Comparison of ENCODE assay signal across 18 cellular contexts in genomic region chr20:43465625-43465943, GRCh38. TPM values are rescaled to one million over a fixed set of nuclear protein-coding genes. Genes with fewer than 3 reads are reported as not detected.
A peak's percentile ranks its signal among the peaks of the same experiment; 100 is the strongest.
DNase-seq lines count a peak whose midpoint lies in the region; ATAC-seq, FAIRE-seq and TF ChIP-seq lines count a peak whose summit lies in the region.
"Had no signal": no experiment of that assay in that cellular context is flagged by ENCODE, and none has a peak within 500 bp of the region (broad histone marks: within the 10 kb centered on the region; RNA-seq: fewer than 3 reads in every experiment).

No MANE protein-coding gene starts in this region.

- TF ChIP-seq EP300 in HepG2 (IDR thresholded peaks at IDR 0.05; ENCODE audit: low read depth in 2 of 2, low read length in 2 of 2) = no peak
- TF ChIP-seq EP300 in HepG2 (CRISPR knock-in tag; IDR thresholded peaks at IDR 0.05; ENCODE audit: borderline replicate concordance) = no peak

- DNase-seq in HepG2 (ENCODE audit: low spot score) = no peak
- no peak for DNase-seq in right lobe of liver
- DNase-seq in Panc1 (ENCODE audit: low read depth, low spot score) = no peak
- DNase-seq in activated CD8-positive, alpha-beta T cell treated with anti-CD3 and anti-CD28 coated beads, Interleukin-2, amount 10 ng/mL, durations not matched to agents 7 days and 5 days = no peak
- DNase-seq in stimulated activated effector memory CD8-positive, alpha-beta T cell treated with anti-CD3 and anti-CD28 coated beads, Interleukin-12 subunit alpha, Interleukin-12 subunit beta, amount 100 ng/mL, for 72 hours (ENCODE audit: low spot score in 2 of 2) = no peak
- DNase-seq in prostate gland (ENCODE audit: low spot score) = no peak
- DNase-seq in endodermal cell = no peak
- DNase-seq in OCI-LY7 (ENCODE audit: low spot score) = no peak
- DNase-seq: ACHN, AML-193, COR-L47, NCI-H1930, NCI-H526 treated with DMSO at 0.1 percent for 48 hours had no signal

- H3K36me3 ChIP-seq in HepG2 (replicated peaks in 1 of 2; ENCODE audit: control insufficient read depth in 1 of 2, insufficient read depth in 2 of 2, low read length in 2 of 2) (peaks cover 13 to 62% of the 10 kb centered on the region in 2 experiments), right lobe of liver (peaks cover 4 to 83% (median 30%) of the 10 kb centered on the region in 4 donors), Panc1 (ENCODE audit: control insufficient read depth, insufficient read depth, low read length) (peaks cover 41% of the 10 kb centered on the region), prostate gland (no peaks in the 10 kb centered on the region), endodermal cell (ENCODE audit: control insufficient read depth, insufficient read depth, low read length) (peaks cover 75% of the 10 kb centered on the region), OCI-LY7 (ENCODE audit: insufficient read depth, low read length) (peaks cover 85% of the 10 kb centered on the region)

- H3K4me1 Mint-ChIP-seq in activated CD8-positive, alpha-beta T cell treated with anti-CD3 and anti-CD28 coated beads, Interleukin-2, amount 10 ng/mL, durations not matched to agents 7 days and 5 days (ENCODE audit: low read depth) = peaks cover 13% of the 10 kb centered on the region
- peaks cover 18% of the 10 kb centered on the region for H3K4me1 Mint-ChIP-seq in stimulated activated effector memory CD8-positive, alpha-beta T cell treated with anti-CD3 and anti-CD28 coated beads, Interleukin-12 subunit alpha, Interleukin-12 subunit beta, amount 100 ng/mL, for 72 hours
- peaks cover 7% of the 10 kb centered on the region for H3K4me1 Mint-ChIP-seq in endodermal cell

- POLR2A ChIA-PET in HepG2 (lab: Yijun Ruan, JAX) = interaction anchor here (0.9 to 2.8 kb wide), 9 partner anchors 9 to 125 kb away, joined by 3 to 40 read pairs (median 6); partner anchors contain the start of genes IFT52 and SRSF6
- POLR2A ChIA-PET in Panc1 (lab: Charles Lee) = interaction anchor here (0.6 kb wide), 1 partner anchor 47 kb away, joined by 6 read pairs; no protein-coding TSS in a partner anchor
- POLR2A ChIA-PET in activated CD8-positive, alpha-beta T cell treated with anti-CD3 and anti-CD28 coated beads, Interleukin-2, amount 10 ng/mL, durations not matched to agents 7 days and 5 days (lab: Charles Lee) = interaction anchor here (1.6 to 2.2 kb wide), 3 partner anchors 8 to 104 kb away, joined by 4 to 12 read pairs (median 7); partner anchors contain the start of gene SRSF6
- POLR2A ChIA-PET in OCI-LY7 (lab: Charles Lee) = interaction anchor here (1.0 kb wide), 1 partner anchor 116 kb away, joined by 4 read pairs; no protein-coding TSS in a partner anchor

- H3K27me3 Mint-ChIP-seq in activated CD8-positive, alpha-beta T cell treated with anti-CD3 and anti-CD28 coated beads, Interleukin-2, amount 10 ng/mL, durations not matched to agents 7 days and 5 days (ENCODE audit: low read depth) = no peaks in the 10 kb centered on the region
- no peaks in the 10 kb centered on the region for H3K27me3 Mint-ChIP-seq in endodermal cell (ENCODE audit: insufficient read depth)

- H2AFZ ChIP-seq in HepG2 (ENCODE audit: low read length) (no peak overlapping the region), OCI-LY7 (ENCODE audit: low read length) (no peak overlapping the region)

- peak; percentile 8 for ATAC-seq in HepG2
- no peak for ATAC-seq in right lobe of liver
- 0 out of 2 replicates have a peak, but pooled peaks have one; percentile 14 for ATAC-seq in Panc1
- ATAC-seq in activated CD8-positive, alpha-beta T cell treated with anti-CD3 and anti-CD28 coated beads, Interleukin-2, amount 10 ng/mL, durations not matched to agents 7 days and 5 days = peak; percentile 12
- no peak for ATAC-seq in stimulated activated effector memory CD8-positive, alpha-beta T cell treated with anti-CD3 and anti-CD28 coated beads, Interleukin-12 subunit alpha, Interleukin-12 subunit beta, amount 100 ng/mL, for 72 hours

- TF ChIP-seq CTCF in HepG2 (CRISPR knock-in tag; IDR thresholded peaks at IDR 0.05) (no peak), right lobe of liver (IDR thresholded peaks at IDR 0.05) (no peak), Panc1 (IDR thresholded peaks at IDR 0.05) (no peak), prostate gland (IDR thresholded peaks at IDR 0.05) (no peak), endodermal cell (conservative IDR thresholded peaks at IDR 0.05) (no peak), OCI-LY7 (conservative IDR thresholded peaks at IDR 0.05; ENCODE audit: low read length) (no peak)

- H3K27me3 ChIP-seq in HepG2 (ENCODE audit: control insufficient read depth in 1 of 2, insufficient read depth in 2 of 2, low read length in 2 of 2) (no peaks in the 10 kb centered on the region), right lobe of liver (no peaks in the 10 kb centered on the region), Panc1 (ENCODE audit: control insufficient read depth, insufficient read depth, low read length) (no peaks in the 10 kb centered on the region), prostate gland (replicated peaks; ENCODE audit: insufficient read depth) (no peaks in the 10 kb centered on the region), endodermal cell (ENCODE audit: control insufficient read depth, insufficient read depth, low read length, poor library complexity, severe bottlenecking) (no peaks in the 10 kb centered on the region)
- H3K27me3 ChIP-seq: SJSA1 had no signal

- BruUV-seq in HepG2 (replicated peaks; lab: Mats Ljungman, UMichigan) = no TSS peak
- no TSS peak for BruUV-seq in Panc1 (replicated peaks; lab: Mats Ljungman, UMichigan)
- no TSS peak for BruUV-seq in OCI-LY7 (replicated peaks; lab: Mats Ljungman, UMichigan)

- H3K9ac ChIP-seq in HepG2 (ENCODE audit: insufficient read depth, low read depth, low read length) (no peak overlapping the region), endodermal cell (ENCODE audit: extremely low read depth, low read length, poor library complexity, severe bottlenecking) (no peak overlapping the region)

- TF ChIP-seq POLR2A in HepG2 (IDR thresholded peaks at IDR 0.05; ENCODE audit: insufficient read depth in 1 of 2, low read depth in 2 of 2, low read length in 2 of 2) (no peak; a peak in 1 of 4 replicates), right lobe of liver (IDR thresholded peaks at IDR 0.05) (no peak), prostate gland (IDR thresholded peaks at IDR 0.05) (no peak)

- in situ Hi-C loops in HepG2 (cut with HindIII; ENCODE audit: extremely low pct_ligation_motif_present, low pct_unique_long_range_greater_than_20kb) (no loop called here), Panc1 (cut with HindIII; ENCODE audit: low pct_unique_long_range_greater_than_20kb, low sequenced_read_pairs) (no loop called here)

- WGBS in HepG2 (ENCODE audit: low lambda C conversion rate) = 98% methylated on average over 2 of the region's 2 CpGs
- 100% methylated on average over 1 of the region's 2 CpGs for WGBS in right lobe of liver (ENCODE audit: insufficient coverage, low coverage, low lambda C conversion rate, missing lambda C conversion rate)
- 95% methylated on average over 2 of the region's 2 CpGs for WGBS in prostate gland
- 98% methylated on average over 2 of the region's 2 CpGs; no CpG with 5 or more reads in 1 of the 2 experiments for WGBS in endodermal cell (ENCODE audit: insufficient coverage in 1 of 2, insufficient read length in 1 of 2), 2 experiments

- no peak for TF ChIP-seq RAD21 in HepG2 (CRISPR knock-in tag; IDR thresholded peaks at IDR 0.05)

- peaks cover 28% of the 10 kb centered on the region for H3K4me1 ChIP-seq in HepG2 (ENCODE audit: insufficient read depth, low read length)
- H3K4me1 ChIP-seq in right lobe of liver = peaks cover 0 to 14% (median 0%) of the 10 kb centered on the region in 4 donors
- no peaks in the 10 kb centered on the region; the same call in 1 of the 2 replicates for H3K4me1 ChIP-seq in Panc1 (ENCODE audit: control insufficient read depth, insufficient read depth, low read length)
- no peaks in the 10 kb centered on the region for H3K4me1 ChIP-seq in prostate gland (replicated peaks)
- H3K4me1 ChIP-seq in endodermal cell (ENCODE audit: control insufficient read depth, insufficient read depth, low read length) = no peaks in the 10 kb centered on the region
- H3K4me1 ChIP-seq in OCI-LY7 (ENCODE audit: insufficient read depth, low read length, poor library complexity, severe bottlenecking) = peaks cover 6% of the 10 kb centered on the region
- H3K4me1 ChIP-seq: SJSA1 had no signal

- H3K4me3 ChIP-seq in HepG2 (replicated peaks in 1 of 3; ENCODE audit: insufficient read depth in 1 of 3, low read depth in 2 of 3, low read length in 3 of 3) (no peak overlapping the region), right lobe of liver (no peak overlapping the region), Panc1 (ENCODE audit: low read depth in 2 of 2, low read length in 2 of 2) (no peak overlapping the region), prostate gland (no peak overlapping the region), endodermal cell (ENCODE audit: low read length) (no peak overlapping the region), OCI-LY7 (ENCODE audit: low read depth, low read length, poor library complexity, severe bottlenecking) (no peak overlapping the region)
- H3K4me3 ChIP-seq: SJSA1 had no signal

- H3K36me3 Mint-ChIP-seq in activated CD8-positive, alpha-beta T cell treated with anti-CD3 and anti-CD28 coated beads, Interleukin-2, amount 10 ng/mL, durations not matched to agents 7 days and 5 days (ENCODE audit: low read depth) = peaks cover 61% of the 10 kb centered on the region
- peaks cover 97% of the 10 kb centered on the region for H3K36me3 Mint-ChIP-seq in stimulated activated effector memory CD8-positive, alpha-beta T cell treated with anti-CD3 and anti-CD28 coated beads, Interleukin-12 subunit alpha, Interleukin-12 subunit beta, amount 100 ng/mL, for 72 hours
- H3K36me3 Mint-ChIP-seq in endodermal cell (ENCODE audit: low read depth) = peaks cover 75% of the 10 kb centered on the region

- CTCF ChIA-PET in HepG2 (lab: Yijun Ruan, JAX; ENCODE audit: low intra/inter-chr PET ratio, low total read pairs) = no interaction called here
- CTCF ChIA-PET in Panc1 (lab: Charles Lee) = no interaction called here
- CTCF ChIA-PET in activated CD8-positive, alpha-beta T cell treated with anti-CD3 and anti-CD28 coated beads, Interleukin-2, amount 10 ng/mL, durations not matched to agents 7 days and 5 days (lab: Charles Lee) = interaction anchor here (1.0 kb wide), 1 partner anchor 17 kb away, joined by 4 read pairs; no protein-coding TSS in a partner anchor
- CTCF ChIA-PET in OCI-LY7 (lab: Charles Lee; ENCODE audit: unreplicated experiment) = no interaction called here

- H3K9me2 ChIP-seq in OCI-LY7 (ENCODE audit: insufficient read depth, low read length) = no peaks in the 10 kb centered on the region

- no peak overlapping the region for H3K27ac Mint-ChIP-seq in activated CD8-positive, alpha-beta T cell treated with anti-CD3 and anti-CD28 coated beads, Interleukin-2, amount 10 ng/mL, durations not matched to agents 7 days and 5 days
- H3K27ac Mint-ChIP-seq in stimulated activated effector memory CD8-positive, alpha-beta T cell treated with anti-CD3 and anti-CD28 coated beads, Interleukin-12 subunit alpha, Interleukin-12 subunit beta, amount 100 ng/mL, for 72 hours = peak overlapping the region; percentile 60
- no peak overlapping the region for H3K27ac Mint-ChIP-seq in endodermal cell

- H4K20me1 ChIP-seq in HepG2 (ENCODE audit: insufficient read depth, low read length) = peaks cover 47% of the 10 kb centered on the region
- peaks cover 20% of the 10 kb centered on the region for H4K20me1 ChIP-seq in OCI-LY7 (ENCODE audit: insufficient read depth, low read length)

- no peak for FAIRE-seq in HepG2 (lab: Jason Lieb, UNC)
- FAIRE-seq: GM19239, H1, HTR-8/SVneo had no signal

- peaks cover 26% of the 10 kb centered on the region for H3K79me2 ChIP-seq in HepG2 (ENCODE audit: insufficient read depth, low read length)
- peaks cover 37% of the 10 kb centered on the region for H3K79me2 ChIP-seq in OCI-LY7 (ENCODE audit: insufficient read depth, low read depth, low read length)

- H3K27ac ChIP-seq in HepG2 (ENCODE audit: extremely low read length, insufficient read depth, low read length) = no peak overlapping the region
- no peak overlapping the region for H3K27ac ChIP-seq in right lobe of liver
- H3K27ac ChIP-seq in Panc1 (ENCODE audit: low read length) = no peak overlapping the region
- H3K27ac ChIP-seq in prostate gland = no peak overlapping the region
- no peak overlapping the region for H3K27ac ChIP-seq in endodermal cell (ENCODE audit: low read depth, low read length)
- H3K27ac ChIP-seq in OCI-LY7 (ENCODE audit: low read depth, low read length, poor library complexity, severe bottlenecking) = no peak overlapping the region
- H3K27ac ChIP-seq: HL-60, SJSA1 had no signal

- intact Hi-C loops in HepG2 (cut with micrococcal nuclease; ENCODE audit: unreplicated experiment) (no loop called here), right lobe of liver (cut with DNase I) (no loop called here), Panc1 (cut with micrococcal nuclease; ENCODE audit: unreplicated experiment) (no loop called here), prostate gland (cut with DNase I) (no loop called here), OCI-LY7 (cut with micrococcal nuclease; ENCODE audit: unreplicated experiment) (no loop called here)

- H3K4me2 ChIP-seq in HepG2 (ENCODE audit: low read depth, low read length) (no peak overlapping the region), OCI-LY7 (ENCODE audit: low read length) (no peak overlapping the region)

- no peaks in the 10 kb centered on the region for H3K9me3 Mint-ChIP-seq in activated CD8-positive, alpha-beta T cell treated with anti-CD3 and anti-CD28 coated beads, Interleukin-2, amount 10 ng/mL, durations not matched to agents 7 days and 5 days (ENCODE audit: insufficient read depth)
- no peaks in the 10 kb centered on the region for H3K9me3 Mint-ChIP-seq in stimulated activated effector memory CD8-positive, alpha-beta T cell treated with anti-CD3 and anti-CD28 coated beads, Interleukin-12 subunit alpha, Interleukin-12 subunit beta, amount 100 ng/mL, for 72 hours
- no peaks in the 10 kb centered on the region for H3K9me3 Mint-ChIP-seq in endodermal cell

- H3K9me3 ChIP-seq in HepG2 (ENCODE audit: low read length) (no peaks in the 10 kb centered on the region), right lobe of liver (no peaks in the 10 kb centered on the region), Panc1 (ENCODE audit: control insufficient read depth, insufficient read depth, low read depth, low read length) (no peaks in the 10 kb centered on the region), prostate gland (no peaks in the 10 kb centered on the region), endodermal cell (ENCODE audit: control insufficient read depth, low read length) (no peaks in the 10 kb centered on the region), OCI-LY7 (ENCODE audit: low read length) (no peaks in the 10 kb centered on the region)
- H3K9me3 ChIP-seq: SJSA1 had no signal

- H3K4me3 Mint-ChIP-seq in activated CD8-positive, alpha-beta T cell treated with anti-CD3 and anti-CD28 coated beads, Interleukin-2, amount 10 ng/mL, durations not matched to agents 7 days and 5 days = no peak overlapping the region
- no peak overlapping the region for H3K4me3 Mint-ChIP-seq in stimulated activated effector memory CD8-positive, alpha-beta T cell treated with anti-CD3 and anti-CD28 coated beads, Interleukin-12 subunit alpha, Interleukin-12 subunit beta, amount 100 ng/mL, for 72 hours
- H3K4me3 Mint-ChIP-seq in endodermal cell = no peak overlapping the region

RNA-seq across cellular contexts. Expression of gene SRSF6, which starts 7.9 kb away (rescaled TPM):
- total RNA-seq in HepG2 (2016; rRNA removed; fragmentation: Illumina TruSeq; extraction: Trizol) (184 and 194 TPM in 2 replicates), right lobe of liver (100 to 1,000 TPM in 1 of 6 experiments, 10 to 100 TPM in 5; 35.1 to 111 (median 76.8) TPM), Panc1 (2021; ENCODE audit: unreplicated experiment) (159 TPM), prostate gland (100 to 1,000 TPM; 121 to 128 TPM), endodermal cell (100 to 1,000 TPM; 146 to 199 TPM), OCI-LY7 (2022) (171 and 176 TPM in 2 replicates)
- 15.0 and 16.0 TPM in 2 replicates for total RNA-seq in HepG2 (2016; cell fraction: cytosol; rRNA removed; fragmentation: Illumina TruSeq; extraction: Trizol; ENCODE audit: low read depth)
- total RNA-seq in HepG2 (2016; cell fraction: insoluble cytoplasmic fraction; rRNA removed; fragmentation: Illumina TruSeq; extraction: Trizol) = 174 and 198 TPM in 2 replicates
- total RNA-seq in HepG2 (2016; cell fraction: membrane; rRNA removed; fragmentation: Illumina TruSeq; extraction: Trizol) = 47.5 and 54.5 TPM in 2 replicates
- 244 and 253 TPM in 2 replicates for total RNA-seq in HepG2 (2016; cell fraction: nucleus; rRNA removed; fragmentation: Illumina TruSeq; extraction: Trizol)
- 151 and 156 TPM in 2 replicates for polyA plus RNA-seq in HepG2 (2011; rRNA removed)
- 62.2 and 93.1 TPM in 2 replicates for polyA plus RNA-seq in HepG2 (2011; cell fraction: cytosol; rRNA removed)
- polyA plus RNA-seq in HepG2 (2011; cell fraction: nucleus; rRNA removed) = 386 and 421 TPM in 2 replicates
- polyA plus RNA-seq in HepG2 (2012) = 116 and 122 TPM in 2 replicates
- polyA plus RNA-seq in HepG2 (2016; cell fraction: cytosol; fragmentation: Illumina TruSeq; extraction: Trizol; ENCODE audit: low read depth) = 13.9 and 17.6 TPM in 2 replicates
- polyA plus RNA-seq in HepG2 (2016; cell fraction: insoluble cytoplasmic fraction; fragmentation: Illumina TruSeq; extraction: Trizol; ENCODE audit: low read depth) = 195 and 211 TPM in 2 replicates
- polyA plus RNA-seq in HepG2 (2016; cell fraction: membrane; fragmentation: Illumina TruSeq; extraction: Trizol; ENCODE audit: low read depth) = 30.9 and 36.1 TPM in 2 replicates
- polyA plus RNA-seq in HepG2 (2016; cell fraction: nucleus; fragmentation: Illumina TruSeq; extraction: Trizol; ENCODE audit: insufficient read depth, low read depth) = 597 and 599 TPM in 2 replicates
- polyA minus RNA-seq in HepG2 (2011; rRNA and poly(A)+ RNA removed; ENCODE audit: low replicate concordance) = 66.2 and 97.9 TPM in 2 replicates
- 39.1 and 45.4 TPM in 2 replicates for polyA minus RNA-seq in HepG2 (2011; cell fraction: cytosol; rRNA and poly(A)+ RNA removed)
- 358 and 382 TPM in 2 replicates for polyA minus RNA-seq in HepG2 (2011; cell fraction: nucleus; rRNA and poly(A)+ RNA removed)
- 140 TPM for polyA plus RNA-seq in Panc1 (2012; ENCODE audit: insufficient read length)
- total RNA-seq in activated CD8-positive, alpha-beta T cell treated with anti-CD3 and anti-CD28 coated beads, Interleukin-2, amount 10 ng/mL, durations not matched to agents 7 days and 5 days = 100 to 1,000 TPM; 141 to 142 TPM
- polyA plus RNA-seq in endodermal cell (2013, experiment 1 of 2) = 156 TPM
- polyA plus RNA-seq in endodermal cell (2013, experiment 2 of 2) = 138 TPM
- 64.3 and 66.9 TPM in 2 replicates for total RNA-seq in OCI-LY7 (2014; rRNA removed; shearing (Covaris generic))

RNA-seq across cellular contexts. Expression of gene L3MBTL1, which starts 41.9 kb away (rescaled TPM):
- total RNA-seq in HepG2 (2016; rRNA removed; fragmentation: Illumina TruSeq; extraction: Trizol) = 2.4 and 9.0 TPM in 2 replicates
- 2.7 and 2.9 TPM in 2 replicates for total RNA-seq in HepG2 (2016; cell fraction: cytosol; rRNA removed; fragmentation: Illumina TruSeq; extraction: Trizol; ENCODE audit: low read depth)
- 1.7 and 8.3 TPM in 2 replicates for total RNA-seq in HepG2 (2016; cell fraction: insoluble cytoplasmic fraction; rRNA removed; fragmentation: Illumina TruSeq; extraction: Trizol)
- 1.8 and 3.0 TPM in 2 replicates for total RNA-seq in HepG2 (2016; cell fraction: membrane; rRNA removed; fragmentation: Illumina TruSeq; extraction: Trizol)
- total RNA-seq in HepG2 (2016; cell fraction: nucleus; rRNA removed; fragmentation: Illumina TruSeq; extraction: Trizol) = 19.0 and 22.4 TPM in 2 replicates
- polyA plus RNA-seq in HepG2 (2011; rRNA removed) = 17.8 and 23.8 TPM in 2 replicates
- 2.3 and 3.0 TPM in 2 replicates for polyA plus RNA-seq in HepG2 (2011; cell fraction: cytosol; rRNA removed)
- 165 and 173 TPM in 2 replicates for polyA plus RNA-seq in HepG2 (2011; cell fraction: nucleus; rRNA removed)
- 11.7 and 15.2 TPM in 2 replicates for polyA plus RNA-seq in HepG2 (2012)
- 0.17 and 0.46 TPM in 2 replicates for polyA plus RNA-seq in HepG2 (2016; cell fraction: cytosol; fragmentation: Illumina TruSeq; extraction: Trizol; ENCODE audit: low read depth)
- 1.1 and 1.9 TPM in 2 replicates for polyA plus RNA-seq in HepG2 (2016; cell fraction: insoluble cytoplasmic fraction; fragmentation: Illumina TruSeq; extraction: Trizol; ENCODE audit: low read depth)
- polyA plus RNA-seq in HepG2 (2016; cell fraction: membrane; fragmentation: Illumina TruSeq; extraction: Trizol; ENCODE audit: low read depth) = 0.76 and 0.97 TPM in 2 replicates
- polyA plus RNA-seq in HepG2 (2016; cell fraction: nucleus; fragmentation: Illumina TruSeq; extraction: Trizol; ENCODE audit: insufficient read depth, low read depth) = 27.6 and 31.6 TPM in 2 replicates
- polyA minus RNA-seq in HepG2 (2011; rRNA and poly(A)+ RNA removed; ENCODE audit: low replicate concordance) = 21.5 and 30.3 TPM in 2 replicates
- polyA minus RNA-seq in HepG2 (2011; cell fraction: cytosol; rRNA and poly(A)+ RNA removed) = 2.5 TPM in 2 replicates
- polyA minus RNA-seq in HepG2 (2011; cell fraction: nucleus; rRNA and poly(A)+ RNA removed) = 70.9 and 90.3 TPM in 2 replicates
- 1 to 10 TPM; 1.2 to 3.2 (median 2.4) TPM for total RNA-seq in right lobe of liver
- 24.9 TPM for total RNA-seq in Panc1 (2021; ENCODE audit: unreplicated experiment)
- polyA plus RNA-seq in Panc1 (2012; ENCODE audit: insufficient read length) = 13.4 TPM
- total RNA-seq in activated CD8-positive, alpha-beta T cell treated with anti-CD3 and anti-CD28 coated beads, Interleukin-2, amount 10 ng/mL, durations not matched to agents 7 days and 5 days = 1 to 10 TPM; 5.6 to 6.7 TPM
- total RNA-seq in prostate gland = 10 to 100 TPM; 10.2 to 38.8 TPM
- total RNA-seq in endodermal cell = 10 to 100 TPM; 38.4 to 57.6 TPM
- polyA plus RNA-seq in endodermal cell (2013, experiment 1 of 2) = 14.3 TPM
- polyA plus RNA-seq in endodermal cell (2013, experiment 2 of 2) = 12.5 TPM
- total RNA-seq in OCI-LY7 (2014; rRNA removed; shearing (Covaris generic)) = 22.4 and 23.8 TPM in 2 replicates
- 27.8 and 28.3 TPM in 2 replicates for total RNA-seq in OCI-LY7 (2022)
- total RNA-seq: SJSA1 had no signal

Comparison
In these comparisons a context has a peak if more than half of its experiments do, and no peak if none do; other contexts are left out.
1. ATAC-seq: peak in HepG2 (single experiment), Panc1 (single experiment) and activated CD8-positive, alpha-beta T cell treated with anti-CD3 and anti-CD28 coated beads, Interleukin-2, amount 10 ng/mL, durations not matched to agents 7 days and 5 days (single experiment); none in right lobe of liver (0 of 4) and stimulated activated effector memory CD8-positive, alpha-beta T cell treated with anti-CD3 and anti-CD28 coated beads, Interleukin-12 subunit alpha, Interleukin-12 subunit beta, amount 100 ng/mL, for 72 hours (single experiment).